Comparison of ENCODE assay signal across 29 cellular contexts in the genomic region with DNA sequence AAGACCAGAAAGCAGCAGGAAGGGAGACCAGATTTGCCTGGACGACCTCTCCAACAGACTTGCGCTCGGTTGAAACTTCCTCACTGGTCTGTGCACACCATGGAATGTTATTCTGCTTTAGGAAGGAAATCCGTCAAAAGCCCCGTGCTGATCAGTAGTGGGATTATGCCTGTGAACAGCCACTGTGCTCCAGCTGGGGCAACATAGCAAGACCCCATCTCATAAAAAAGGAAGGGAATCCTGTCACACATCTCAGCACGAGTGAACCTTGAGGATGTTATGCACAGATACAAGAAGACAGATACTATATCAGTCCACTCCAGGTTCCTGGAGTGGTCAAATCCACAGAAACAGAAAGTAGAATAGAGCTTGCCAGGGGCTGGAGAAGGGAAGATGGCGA.
"Had no signal": no experiment of that assay in that cellular context is flagged by ENCODE, and none has a peak within 500 bp of the region (broad histone marks: within the 10 kb centered on the region; RNA-seq: fewer than 3 reads in every experiment).

No MANE protein-coding gene starts in this region.

- H3K27me3 ChIP-seq: ascending aorta, breast epithelium, MG63, SJCRH30 had no signal

- H3K36me3 ChIP-seq: ascending aorta, breast epithelium, MG63, SJCRH30 had no signal

- DNase-seq: activated B cell treated with CpG ODN at 0.5 μM for 24 hours; activated CD4-positive, alpha-beta memory T cell treated with anti-CD3 and anti-CD28 coated beads, Interleukin-2, amount 10 ng/mL, durations not matched to agents 7 days and 5 days; activated CD4-positive, alpha-beta T cell treated with anti-CD3 and anti-CD28 coated beads for 4 hours; activated CD4-positive, CD25-positive, alpha-beta regulatory T cell treated with anti-CD3 and anti-CD28 coated beads, Interleukin-2, amount 50 U/mL, for 72 hours; activated CD8-positive, alpha-beta memory T cell treated with anti-CD3 and anti-CD28 coated beads for 24 hours; activated CD8-positive, alpha-beta memory T cell treated with anti-CD3 and anti-CD28 coated beads, Interleukin-2, amount 10 ng/mL, durations not matched to agents 7 days and 5 days; activated CD8-positive, alpha-beta memory T cell treated with anti-CD3 and anti-CD28 coated beads, Interleukin-2, amount 50 U/mL, for 48 hours; activated effector memory CD4-positive, alpha-beta T cell treated with Interleukin-2 at 50 U/mL for 16 hours; activated naive CD4-positive, alpha-beta T cell treated with anti-CD3 and anti-CD28 coated beads, Interleukin-2, amount 50 U/mL, for 16 hours; activated naive CD8-positive, alpha-beta T cell treated with anti-CD3 and anti-CD28 coated beads, Interleukin-2, amount 10 ng/mL, durations not matched to agents 7 days and 5 days; activated T-cell treated with anti-CD3 and anti-CD28 coated beads, Interleukin-2, amount 50 U/mL, for 48 hours; amygdala; body of pancreas; Kasumi-1; KG1; MG63; NCI-H1048; NCI-H1436 treated with DMSO at 0.1 percent for 48 hours; NCI-H1694 treated with DMSO at 0.1 percent for 48 hours; NCI-H2029; NCI-H345; NCI-H524 treated with DMSO at 0.1 percent for 48 hours; SHP77; SJCRH30; T1000 had no signal

- H3K4me3 Mint-ChIP-seq: activated B cell treated with CpG ODN at 0.5 μM for 24 hours; activated CD4-positive, alpha-beta memory T cell treated with anti-CD3 and anti-CD28 coated beads, Interleukin-2, amount 10 ng/mL, durations not matched to agents 7 days and 5 days; activated CD8-positive, alpha-beta memory T cell treated with anti-CD3 and anti-CD28 coated beads, Interleukin-2, amount 10 ng/mL, durations not matched to agents 7 days and 5 days; activated naive CD8-positive, alpha-beta T cell treated with anti-CD3 and anti-CD28 coated beads, Interleukin-2, amount 10 ng/mL, durations not matched to agents 7 days and 5 days had no signal

- H3K9me3 ChIP-seq: ascending aorta, body of pancreas, breast epithelium, MG63, SJCRH30 had no signal

- H3K9me3 Mint-ChIP-seq: activated B cell treated with CpG ODN at 0.5 μM for 24 hours; activated CD4-positive, alpha-beta memory T cell treated with anti-CD3 and anti-CD28 coated beads, Interleukin-2, amount 10 ng/mL, durations not matched to agents 7 days and 5 days; activated naive CD8-positive, alpha-beta T cell treated with anti-CD3 and anti-CD28 coated beads, Interleukin-2, amount 10 ng/mL, durations not matched to agents 7 days and 5 days had no signal

- H3K4me3 ChIP-seq: ascending aorta, body of pancreas, breast epithelium, MG63, SJCRH30, SK-N-MC had no signal

- H3K27ac ChIP-seq: ascending aorta, body of pancreas, breast epithelium, SJCRH30, SK-N-MC had no signal

- H3K27ac Mint-ChIP-seq: activated B cell treated with CpG ODN at 0.5 μM for 24 hours; activated CD4-positive, alpha-beta memory T cell treated with anti-CD3 and anti-CD28 coated beads, Interleukin-2, amount 10 ng/mL, durations not matched to agents 7 days and 5 days; activated CD8-positive, alpha-beta memory T cell treated with anti-CD3 and anti-CD28 coated beads, Interleukin-2, amount 10 ng/mL, durations not matched to agents 7 days and 5 days; activated naive CD8-positive, alpha-beta T cell treated with anti-CD3 and anti-CD28 coated beads, Interleukin-2, amount 10 ng/mL, durations not matched to agents 7 days and 5 days had no signal

- H3K36me3 Mint-ChIP-seq: activated CD8-positive, alpha-beta memory T cell treated with anti-CD3 and anti-CD28 coated beads, Interleukin-2, amount 10 ng/mL, durations not matched to agents 7 days and 5 days; activated naive CD8-positive, alpha-beta T cell treated with anti-CD3 and anti-CD28 coated beads, Interleukin-2, amount 10 ng/mL, durations not matched to agents 7 days and 5 days had no signal

- ATAC-seq: activated CD8-positive, alpha-beta memory T cell treated with anti-CD3 and anti-CD28 coated beads, Interleukin-2, amount 10 ng/mL, durations not matched to agents 7 days and 5 days; body of pancreas; Panc1 had no signal
